Comparison of ENCODE assay signal across 9 cellular contexts in the genomic region with DNA sequence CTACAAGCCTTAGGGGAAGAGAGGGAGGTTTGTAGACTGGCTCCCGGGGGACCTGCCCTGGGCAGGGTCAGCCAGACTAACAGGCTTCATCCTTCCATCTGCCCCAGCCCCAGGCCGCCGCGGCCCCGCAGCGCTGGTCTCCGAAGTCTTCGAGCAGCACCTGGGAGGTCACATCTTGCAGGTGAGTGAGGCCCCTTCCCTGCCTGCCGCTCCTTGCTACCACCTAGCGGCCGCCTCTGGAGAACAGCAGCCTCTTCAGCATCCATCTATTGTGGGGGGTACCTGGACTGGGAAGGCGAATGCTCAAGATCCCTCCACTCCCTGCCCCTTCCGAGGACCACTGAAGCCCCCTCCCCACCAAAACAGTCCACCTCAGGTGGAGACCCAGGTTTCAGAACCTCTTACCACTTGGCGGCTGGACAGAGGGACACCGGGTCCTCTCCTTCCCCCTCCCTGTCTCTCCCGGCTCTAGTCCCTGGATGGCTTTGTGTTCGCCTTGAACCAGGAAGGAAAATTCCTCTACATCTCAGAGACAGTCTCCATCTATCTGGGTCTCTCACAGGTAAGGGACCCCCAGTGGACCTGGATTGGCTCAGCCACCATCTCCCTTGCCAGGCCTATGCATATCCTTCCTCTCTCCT. TPM values are rescaled to one million over a fixed set of nuclear protein-coding genes. Genes with fewer than 3 reads are reported as not detected.
DNase-seq lines count a peak whose midpoint lies in the region; ATAC-seq and TF ChIP-seq lines count a peak whose summit lies in the region.
"Had no signal": no experiment of that assay in that cellular context is flagged by ENCODE, and none has a peak within 500 bp of the region (broad histone marks: within the 10 kb centered on the region; RNA-seq: fewer than 3 reads in every experiment).

No MANE protein-coding gene starts in this region.

- H3K27ac Mint-ChIP-seq in activated CD8-positive, alpha-beta memory T cell treated with anti-CD3 and anti-CD28 coated beads, Interleukin-2, amount 10 ng/mL, durations not matched to agents 7 days and 5 days, result no peak overlapping the region

- H3K4me2 ChIP-seq in parathyroid adenoma (ENCODE audit: low read length), result no peak overlapping the region
- H3K4me2 ChIP-seq: BLaER1 treated with 17β-estradiol and CSF1 and Interleukin-3, amounts not matched to agents 10 nM and 100 nM had no signal

- H3K27ac ChIP-seq in esophagus squamous epithelium (no peak overlapping the region), parathyroid adenoma (no peak overlapping the region)
- H3K27ac ChIP-seq: BLaER1 treated with 17β-estradiol and CSF1 and Interleukin-3, amounts not matched to agents 10 nM and 100 nM had no signal

- peaks cover 52% of the 10 kb centered on the region for H3K27me3 Mint-ChIP-seq in activated CD8-positive, alpha-beta memory T cell treated with anti-CD3 and anti-CD28 coated beads, Interleukin-2, amount 10 ng/mL, durations not matched to agents 7 days and 5 days

- ATAC-seq in activated CD8-positive, alpha-beta memory T cell treated with anti-CD3 and anti-CD28 coated beads, Interleukin-2, amount 10 ng/mL, durations not matched to agents 7 days and 5 days, result peak; percentile 37
- ATAC-seq in GM18511 (IDR thresholded peaks at IDR 0.05; ENCODE audit: unreplicated experiment), result no peak
- no peak for ATAC-seq in GM21529 (IDR thresholded peaks at IDR 0.05; ENCODE audit: unreplicated experiment)

- CTCF ChIA-PET in activated CD8-positive, alpha-beta memory T cell treated with anti-CD3 and anti-CD28 coated beads, Interleukin-2, amount 10 ng/mL, durations not matched to agents 7 days and 5 days (lab: Charles Lee), result interaction anchor here (4.2 kb wide), 1 partner anchor 19 kb away, joined by 27 read pairs; no protein-coding TSS in a partner anchor

- WGBS in esophagus squamous epithelium, 2 donors, result 7 to 33% methylated on average over 6 of the region's 17 CpGs

- DNase-seq in NCI-H1417 (lab: John Stamatoyannopoulos, UW) (peak; percentile 50 to 77 (median 57)), NCI-H1417 treated with DMSO at 0.1 percent for 48 hours (lab: John Stamatoyannopoulos, UW) (no peak), NCI-H345 (lab: John Stamatoyannopoulos, UW) (peak; percentile 14), esophagus squamous epithelium (lab: John Stamatoyannopoulos, UW) (no peak)
- DNase-seq in activated CD8-positive, alpha-beta memory T cell treated with anti-CD3 and anti-CD28 coated beads, Interleukin-2, amount 10 ng/mL, durations not matched to agents 7 days and 5 days, result peak; percentile 73

- no peaks in the 10 kb centered on the region for H3K79me2 ChIP-seq in parathyroid adenoma

- H3K9me3 ChIP-seq in esophagus squamous epithelium (no peaks in the 10 kb centered on the region), parathyroid adenoma (ENCODE audit: control insufficient read depth, low read length) (no peaks in the 10 kb centered on the region)
- H3K9me3 ChIP-seq: BLaER1 treated with 17β-estradiol and CSF1 and Interleukin-3, amounts not matched to agents 10 nM and 100 nM had no signal

- H3K4me1 ChIP-seq in esophagus squamous epithelium (peaks cover 6 to 29% (median 12%) of the 10 kb centered on the region in 3 donors), parathyroid adenoma (peaks cover 8% of the 10 kb centered on the region)

- no peaks in the 10 kb centered on the region for H3K36me3 Mint-ChIP-seq in activated CD8-positive, alpha-beta memory T cell treated with anti-CD3 and anti-CD28 coated beads, Interleukin-2, amount 10 ng/mL, durations not matched to agents 7 days and 5 days

- no peak overlapping the region for H3K4me3 Mint-ChIP-seq in activated CD8-positive, alpha-beta memory T cell treated with anti-CD3 and anti-CD28 coated beads, Interleukin-2, amount 10 ng/mL, durations not matched to agents 7 days and 5 days

- H3K9ac ChIP-seq in parathyroid adenoma, result no peak overlapping the region
- H3K9ac ChIP-seq: BLaER1 treated with 17β-estradiol and CSF1 and Interleukin-3, amounts not matched to agents 10 nM and 100 nM had no signal

- TF ChIP-seq CTCF in esophagus squamous epithelium (IDR thresholded peaks at IDR 0.05) (peak; percentile 36 to 86 (median 69)), parathyroid adenoma (IDR thresholded peaks at IDR 0.05) (peak; percentile 87)

- H3K9me3 Mint-ChIP-seq in activated CD8-positive, alpha-beta memory T cell treated with anti-CD3 and anti-CD28 coated beads, Interleukin-2, amount 10 ng/mL, durations not matched to agents 7 days and 5 days (ENCODE audit: low read depth), result no peaks in the 10 kb centered on the region

- H3K4me3 ChIP-seq in esophagus squamous epithelium, result no peak overlapping the region
- H3K4me3 ChIP-seq in parathyroid adenoma (ENCODE audit: low read depth, low read length), result no peak overlapping the region
- H3K4me3 ChIP-seq: BLaER1 treated with 17β-estradiol and CSF1 and Interleukin-3, amounts not matched to agents 10 nM and 100 nM had no signal

- peaks cover 0 to 76% (median 6%) of the 10 kb centered on the region in 4 donors for H3K27me3 ChIP-seq in esophagus squamous epithelium
- H3K27me3 ChIP-seq in parathyroid adenoma (ENCODE audit: control insufficient read depth, insufficient read depth, low read length), result no peaks in the 10 kb centered on the region

- H3K4me1 Mint-ChIP-seq in activated CD8-positive, alpha-beta memory T cell treated with anti-CD3 and anti-CD28 coated beads, Interleukin-2, amount 10 ng/mL, durations not matched to agents 7 days and 5 days, result peaks cover 20% of the 10 kb centered on the region

- TF ChIP-seq POLR2A in esophagus squamous epithelium (IDR thresholded peaks at IDR 0.05), result no peak

- H3K36me3 ChIP-seq in esophagus squamous epithelium (no peaks in the 10 kb centered on the region), parathyroid adenoma (ENCODE audit: control insufficient read depth, insufficient read depth, low read length) (no peaks in the 10 kb centered on the region)
- H3K36me3 ChIP-seq: BLaER1 treated with 17β-estradiol and CSF1 and Interleukin-3, amounts not matched to agents 10 nM and 100 nM had no signal

- intact Hi-C loops in esophagus squamous epithelium (cut with DNase I), result loop anchor here (5.0 kb wide), 1 partner anchor 90 kb away; no protein-coding TSS in a partner anchor

- H2AFZ ChIP-seq in parathyroid adenoma, result no peak overlapping the region

RNA-seq across cellular contexts. Expression of gene NPAS1, which starts 12.7 kb away (rescaled TPM):
- total RNA-seq in activated CD8-positive, alpha-beta memory T cell treated with anti-CD3 and anti-CD28 coated beads, Interleukin-2, amount 10 ng/mL, durations not matched to agents 7 days and 5 days, result under 1 TPM; 0.41 to 0.68 TPM
- 1 to 10 TPM in 2 of 4 donors, under 1 TPM in 1, not detected in 1; 0.18 to 4.3 (median 1.1) TPM for total RNA-seq in esophagus squamous epithelium

RNA-seq across cellular contexts. Expression of gene TMEM160, which starts 16.1 kb away (rescaled TPM):
- 10 to 100 TPM; 77.5 to 87.8 TPM for total RNA-seq in activated CD8-positive, alpha-beta memory T cell treated with anti-CD3 and anti-CD28 coated beads, Interleukin-2, amount 10 ng/mL, durations not matched to agents 7 days and 5 days
- total RNA-seq in esophagus squamous epithelium, result 10 to 100 TPM; 24.8 to 51.4 (median 38.6) TPM

Comparison
In these comparisons a context has a peak if more than half of its experiments do, and no peak if none do; other contexts are left out.
1. DNase-seq: peak in NCI-H1417 (3 of 3), NCI-H345 (single experiment) and activated CD8-positive, alpha-beta memory T cell treated with anti-CD3 and anti-CD28 coated beads, Interleukin-2, amount 10 ng/mL, durations not matched to agents 7 days and 5 days (single experiment); none in NCI-H1417 treated with DMSO at 0.1 percent for 48 hours (single experiment) and esophagus squamous epithelium (single experiment).